ENCODE assay signal across 9 cellular contexts in genomic region chr9:129990269-129991005, GRCh38. TPM values are rescaled to one million over a fixed set of nuclear protein-coding genes. Genes with fewer than 3 reads are reported as not detected.
DNase-seq lines count a peak whose midpoint lies in the region; ATAC-seq, FAIRE-seq and TF ChIP-seq lines count a peak whose summit lies in the region.
"Had no signal": no experiment of that assay in that cellular context is flagged by ENCODE, and none has a peak within 500 bp of the region (broad histone marks: within the 10 kb centered on the region; RNA-seq: fewer than 3 reads in every experiment).

No MANE protein-coding gene starts in this region.

- H3K27ac Mint-ChIP-seq in activated naive CD8-positive, alpha-beta T cell treated with anti-CD3 and anti-CD28 coated beads, Interleukin-2, amount 10 ng/mL, durations not matched to agents 7 days and 5 days = peak overlapping the region; percentile 85
- peak overlapping the region; percentile 71 for H3K27ac Mint-ChIP-seq in osteocyte (ENCODE audit: unreplicated experiment)

- POLR2A ChIA-PET in activated naive CD8-positive, alpha-beta T cell treated with anti-CD3 and anti-CD28 coated beads, Interleukin-2, amount 10 ng/mL, durations not matched to agents 7 days and 5 days (lab: Charles Lee) = interaction anchor here (1.2 to 3.8 kb wide), 2 partner anchors 49 to 52 kb away, joined by 4 to 20 read pairs; partner anchors contain the start of gene FNBP1

- H3K36me3 Mint-ChIP-seq in activated naive CD8-positive, alpha-beta T cell treated with anti-CD3 and anti-CD28 coated beads, Interleukin-2, amount 10 ng/mL, durations not matched to agents 7 days and 5 days = peaks cover 33% of the 10 kb centered on the region
- H3K36me3 Mint-ChIP-seq in osteocyte (ENCODE audit: unreplicated experiment) = peaks cover 12% of the 10 kb centered on the region

- peak overlapping the region; percentile 67 for H3K4me3 Mint-ChIP-seq in activated naive CD8-positive, alpha-beta T cell treated with anti-CD3 and anti-CD28 coated beads, Interleukin-2, amount 10 ng/mL, durations not matched to agents 7 days and 5 days
- H3K4me3 Mint-ChIP-seq in osteocyte (ENCODE audit: unreplicated experiment) = no peak overlapping the region

- peak; percentile 66 for ATAC-seq in activated naive CD8-positive, alpha-beta T cell treated with anti-CD3 and anti-CD28 coated beads, Interleukin-2, amount 10 ng/mL, durations not matched to agents 7 days and 5 days (ENCODE audit: low read depth)
- ATAC-seq in GM19467 (IDR thresholded peaks at IDR 0.05; ENCODE audit: unreplicated experiment) (no peak), GM21528 (IDR thresholded peaks at IDR 0.05; ENCODE audit: low FRiP score, unreplicated experiment) (no peak)

- no peaks in the 10 kb centered on the region for H3K27me3 Mint-ChIP-seq in activated naive CD8-positive, alpha-beta T cell treated with anti-CD3 and anti-CD28 coated beads, Interleukin-2, amount 10 ng/mL, durations not matched to agents 7 days and 5 days
- H3K27me3 Mint-ChIP-seq in osteocyte (ENCODE audit: unreplicated experiment) = no peaks in the 10 kb centered on the region

- peak; percentile 31 for FAIRE-seq in GM12891 (lab: Jason Lieb, UNC)

- DNase-seq in GM12891 (ENCODE audit: insufficient read length, low spot score) (no peak), NOMO-1 treated with dmso at 0.1 percent for 144 hours (lab: John Stamatoyannopoulos, UW; ENCODE audit: unreplicated experiment) (peak; percentile 61), osteocyte (ENCODE audit: extremely low spot score, unreplicated experiment) (no peak), NCI-H82 treated with DMSO at 0.1 percent for 48 hours (lab: John Stamatoyannopoulos, UW; ENCODE audit: unreplicated experiment) (no peak), NCI-H510A treated with DMSO at 0.1 percent for 48 hours (lab: John Stamatoyannopoulos, UW) (no peak)
- no peak for DNase-seq in activated naive CD8-positive, alpha-beta T cell treated with anti-CD3 and anti-CD28 coated beads, Interleukin-2, amount 10 ng/mL, durations not matched to agents 7 days and 5 days
- DNase-seq: NCI-H1092 treated with DMSO at 0.1 percent for 48 hours had no signal

- H3K4me1 Mint-ChIP-seq in activated naive CD8-positive, alpha-beta T cell treated with anti-CD3 and anti-CD28 coated beads, Interleukin-2, amount 10 ng/mL, durations not matched to agents 7 days and 5 days = peaks cover 51% of the 10 kb centered on the region
- H3K4me1 Mint-ChIP-seq in osteocyte (ENCODE audit: unreplicated experiment) = peaks cover 62% of the 10 kb centered on the region

- peak; percentile 43 for TF ChIP-seq POLR2A in GM12891 (IDR thresholded peaks at IDR 0.05; ENCODE audit: low read depth, low read length)

- TF ChIP-seq CTCF in osteocyte (IDR thresholded peaks at IDR 0.05) = no peak

- peaks cover 2% of the 10 kb centered on the region for H3K9me3 Mint-ChIP-seq in activated naive CD8-positive, alpha-beta T cell treated with anti-CD3 and anti-CD28 coated beads, Interleukin-2, amount 10 ng/mL, durations not matched to agents 7 days and 5 days
- H3K9me3 Mint-ChIP-seq in osteocyte (ENCODE audit: unreplicated experiment) = no peaks in the 10 kb centered on the region

TF ChIP-seq in GM12891, 5 proteins besides CTCF, POLR2A, EP300 and RAD21:
- TF ChIP-seq PAX5 (IDR thresholded peaks at IDR 0.05; ENCODE audit: insufficient read depth, low read length, severe bottlenecking) (no peak), TAF1 (IDR thresholded peaks at IDR 0.05; ENCODE audit: low read depth, low read length) (no peak), SPI1 (IDR thresholded peaks at IDR 0.05; ENCODE audit: low read depth, low read length) (peak; percentile 67), POU2F2 (IDR thresholded peaks at IDR 0.05; ENCODE audit: low read depth, low read length) (0 out of 2 replicates have a peak, but pooled peaks have one; percentile 25), POLR2AphosphoS5 (IDR thresholded peaks at IDR 0.05; ENCODE audit: low read depth, low read length) (peak; percentile 63; the same call in 1 of the 2 replicates)

RNA-seq across cellular contexts. Expression of gene FNBP1, which starts 52.6 kb away (rescaled TPM):
- 209 TPM for polyA plus RNA-seq in GM12891 (2012; ENCODE audit: low read depth, missing spikeins)
- total RNA-seq in activated naive CD8-positive, alpha-beta T cell treated with anti-CD3 and anti-CD28 coated beads, Interleukin-2, amount 10 ng/mL, durations not matched to agents 7 days and 5 days = 100 to 1,000 TPM; 191 to 194 TPM
- total RNA-seq in osteocyte = 62.2 and 63.0 TPM in 2 replicates
